ENCODE assay signal across 8 cellular contexts in the genomic region with DNA sequence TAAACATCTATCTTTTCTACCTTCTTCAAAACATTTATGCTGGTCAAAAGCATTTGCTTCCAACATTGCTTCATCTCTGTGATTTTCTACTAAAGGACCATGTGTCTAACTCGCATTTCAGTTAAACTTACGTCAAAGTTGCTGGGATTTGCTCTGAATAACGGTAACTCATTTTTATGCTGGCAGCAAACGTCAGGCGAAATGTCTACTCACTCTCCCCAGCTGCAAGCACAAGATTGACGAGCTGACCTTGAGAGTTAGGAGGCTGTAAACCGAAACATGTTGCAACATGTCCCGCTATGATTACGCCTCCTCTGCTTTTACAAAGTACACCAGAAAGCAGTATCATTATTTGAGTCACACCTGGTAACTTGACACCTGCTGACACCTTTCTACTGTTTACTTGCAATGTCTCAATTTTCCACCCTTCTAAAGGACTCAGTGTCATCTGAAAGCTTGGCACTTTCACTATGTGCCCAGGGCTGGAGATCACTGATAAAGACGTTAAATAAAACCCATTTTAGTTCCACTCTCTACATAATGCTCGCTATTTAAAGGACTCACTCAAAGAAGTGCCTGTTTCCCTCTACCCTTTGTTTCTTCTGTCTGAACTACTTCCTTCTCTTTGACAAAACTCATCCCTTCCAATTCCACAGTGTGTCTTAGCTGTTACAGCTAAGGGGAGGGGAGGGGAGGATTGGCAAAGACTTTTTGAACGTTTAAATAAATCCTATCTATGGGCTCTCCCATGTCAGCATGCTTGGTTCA.
A peak's percentile ranks its signal among the peaks of the same experiment; 100 is the strongest.
DNase-seq lines count a peak whose midpoint lies in the region; ATAC-seq and TF ChIP-seq lines count a peak whose summit lies in the region.

No MANE protein-coding gene starts in this region.

- H3K9me3 Mint-ChIP-seq in activated T-helper 1 cell treated with anti-CD3 and anti-CD28 coated beads, Interleukin-12 subunit alpha, Interleukin-12 subunit beta, Interleukin-2, Interleukin-4 antibody, amounts not matched to agents 30 ng/mL and 10 ng/mL and 1 ng/mL, durations not matched to agents 14 hours and 24 hours and 36 hours = peaks cover 5% of the 10 kb centered on the region
- H3K9me3 Mint-ChIP-seq in stimulated activated effector memory CD8-positive, alpha-beta T cell treated with anti-CD3 and anti-CD28 coated beads, Interleukin-12 subunit alpha, Interleukin-12 subunit beta, amount 100 ng/mL, for 72 hours = no peaks in the 10 kb centered on the region

- no peaks in the 10 kb centered on the region for H3K9me3 ChIP-seq in iPS-20b (ENCODE audit: insufficient read depth, low read depth, low read length)

- peaks cover 62% of the 10 kb centered on the region for H3K4me1 ChIP-seq in iPS-20b (ENCODE audit: insufficient read depth, low read length)

- intact Hi-C loops in activated T-helper 1 cell treated with anti-CD3 and anti-CD28 coated beads, Interleukin-12 subunit alpha, Interleukin-12 subunit beta, Interleukin-2, Interleukin-4 antibody, amounts not matched to agents 30 ng/mL and 10 ng/mL and 1 ng/mL, durations not matched to agents 14 hours and 24 hours and 36 hours (cut with micrococcal nuclease) = loop anchor here (1.0 to 2.0 kb wide), 5 partner anchors 11 to 164 kb away; partner anchors contain the start of genes CENPF and SMYD2

- peak overlapping the region; percentile 66 for H3K4me3 Mint-ChIP-seq in activated T-helper 1 cell treated with anti-CD3 and anti-CD28 coated beads, Interleukin-12 subunit alpha, Interleukin-12 subunit beta, Interleukin-2, Interleukin-4 antibody, amounts not matched to agents 30 ng/mL and 10 ng/mL and 1 ng/mL, durations not matched to agents 14 hours and 24 hours and 36 hours
- H3K4me3 Mint-ChIP-seq in stimulated activated effector memory CD8-positive, alpha-beta T cell treated with anti-CD3 and anti-CD28 coated beads, Interleukin-12 subunit alpha, Interleukin-12 subunit beta, amount 100 ng/mL, for 72 hours = peak overlapping the region; percentile 49

- peak overlapping the region; percentile 55; the same call in 1 of the 2 replicates for H3K9ac ChIP-seq in iPS-20b (ENCODE audit: low read depth, low read length)

- no peaks in the 10 kb centered on the region for H3K36me3 ChIP-seq in iPS-20b (ENCODE audit: insufficient read depth, low read depth, low read length)
- no peaks in the 10 kb centered on the region for H3K36me3 ChIP-seq in brain microvascular endothelial cell (replicated peaks)

- peak; percentile 79 for DNase-seq in Caki2 (ENCODE audit: low read depth)
- peak; percentile 2 for DNase-seq in GM19240 (ENCODE audit: insufficient read length, low spot score)
- peak; percentile 71 for DNase-seq in NCI-H2227 (lab: John Stamatoyannopoulos, UW; ENCODE audit: unreplicated experiment)
- peak; percentile 52 for DNase-seq in activated T-helper 1 cell treated with anti-CD3 and anti-CD28 coated beads, Interleukin-12 subunit alpha, Interleukin-12 subunit beta, Interleukin-2, Interleukin-4 antibody, amounts not matched to agents 30 ng/mL and 10 ng/mL and 1 ng/mL, durations not matched to agents 14 hours and 24 hours and 36 hours (ENCODE audit: low spot score)
- DNase-seq in stimulated activated effector memory CD8-positive, alpha-beta T cell treated with anti-CD3 and anti-CD28 coated beads, Interleukin-12 subunit alpha, Interleukin-12 subunit beta, amount 100 ng/mL, for 72 hours (ENCODE audit: low spot score in 2 of 2) = peak in 1 of 2 donors; percentile 70
- DNase-seq in brain microvascular endothelial cell = no peak

- ATAC-seq in HG03159 (IDR thresholded peaks at IDR 0.05; ENCODE audit: unreplicated experiment) = peak; percentile 89
- ATAC-seq in stimulated activated effector memory CD8-positive, alpha-beta T cell treated with anti-CD3 and anti-CD28 coated beads, Interleukin-12 subunit alpha, Interleukin-12 subunit beta, amount 100 ng/mL, for 72 hours = peak; percentile 92

- peaks cover 64% of the 10 kb centered on the region for H3K4me1 Mint-ChIP-seq in activated T-helper 1 cell treated with anti-CD3 and anti-CD28 coated beads, Interleukin-12 subunit alpha, Interleukin-12 subunit beta, Interleukin-2, Interleukin-4 antibody, amounts not matched to agents 30 ng/mL and 10 ng/mL and 1 ng/mL, durations not matched to agents 14 hours and 24 hours and 36 hours (ENCODE audit: low read depth)
- H3K4me1 Mint-ChIP-seq in stimulated activated effector memory CD8-positive, alpha-beta T cell treated with anti-CD3 and anti-CD28 coated beads, Interleukin-12 subunit alpha, Interleukin-12 subunit beta, amount 100 ng/mL, for 72 hours = peaks cover 30% of the 10 kb centered on the region

- in situ Hi-C loops in Caki2 (cut with HindIII; ENCODE audit: low pct_unique_long_range_greater_than_20kb, low sequenced_read_pairs) = no loop called here
- in situ Hi-C loops in brain microvascular endothelial cell (cut with HindIII; ENCODE audit: low pct_ligation_motif_present, low sequenced_read_pairs) = no loop called here

- H3K27ac ChIP-seq in iPS-20b (ENCODE audit: low read length) = peak overlapping the region; percentile 16
- no peak overlapping the region for H3K27ac ChIP-seq in brain microvascular endothelial cell

- peaks cover 2% of the 10 kb centered on the region for H3K36me3 Mint-ChIP-seq in activated T-helper 1 cell treated with anti-CD3 and anti-CD28 coated beads, Interleukin-12 subunit alpha, Interleukin-12 subunit beta, Interleukin-2, Interleukin-4 antibody, amounts not matched to agents 30 ng/mL and 10 ng/mL and 1 ng/mL, durations not matched to agents 14 hours and 24 hours and 36 hours (ENCODE audit: low read depth)
- H3K36me3 Mint-ChIP-seq in stimulated activated effector memory CD8-positive, alpha-beta T cell treated with anti-CD3 and anti-CD28 coated beads, Interleukin-12 subunit alpha, Interleukin-12 subunit beta, amount 100 ng/mL, for 72 hours = no peaks in the 10 kb centered on the region

- H3K27me3 ChIP-seq in iPS-20b (ENCODE audit: insufficient read depth, low read length) (no peaks in the 10 kb centered on the region), brain microvascular endothelial cell (replicated peaks) (no peaks in the 10 kb centered on the region)

- H3K27ac Mint-ChIP-seq in activated T-helper 1 cell treated with anti-CD3 and anti-CD28 coated beads, Interleukin-12 subunit alpha, Interleukin-12 subunit beta, Interleukin-2, Interleukin-4 antibody, amounts not matched to agents 30 ng/mL and 10 ng/mL and 1 ng/mL, durations not matched to agents 14 hours and 24 hours and 36 hours = peak overlapping the region; percentile 95
- peak overlapping the region; percentile 62 for H3K27ac Mint-ChIP-seq in stimulated activated effector memory CD8-positive, alpha-beta T cell treated with anti-CD3 and anti-CD28 coated beads, Interleukin-12 subunit alpha, Interleukin-12 subunit beta, amount 100 ng/mL, for 72 hours

- H3K27me3 Mint-ChIP-seq in activated T-helper 1 cell treated with anti-CD3 and anti-CD28 coated beads, Interleukin-12 subunit alpha, Interleukin-12 subunit beta, Interleukin-2, Interleukin-4 antibody, amounts not matched to agents 30 ng/mL and 10 ng/mL and 1 ng/mL, durations not matched to agents 14 hours and 24 hours and 36 hours (ENCODE audit: insufficient read depth) = no peaks in the 10 kb centered on the region

- H3K4me3 ChIP-seq in iPS-20b (ENCODE audit: low read length) (no peak overlapping the region), brain microvascular endothelial cell (ENCODE audit: low read depth, low read length) (no peak overlapping the region)

- no peak for TF ChIP-seq CTCF in brain microvascular endothelial cell (IDR thresholded peaks at IDR 0.05; ENCODE audit: low read depth, low read length, missing control alignments)
